In genomic region chr11:1085440-1086170, GRCh38 we compare ENCODE assay signal across 18 cellular contexts. TPM values are rescaled to one million over a fixed set of nuclear protein-coding genes. Genes with fewer than 3 reads are reported as not detected.
"Had no signal": no experiment of that assay in that cellular context is flagged by ENCODE, and none has a peak within 500 bp of the region (broad histone marks: within the 10 kb centered on the region; RNA-seq: fewer than 3 reads in every experiment).

No MANE protein-coding gene starts in this region.

- H3K9me3 Mint-ChIP-seq: activated CD4-positive, alpha-beta T cell treated with anti-CD3 and anti-CD28 coated beads, Interleukin-2, amount 10 ng/mL, durations not matched to agents 24 days and 14 days; activated naive CD4-positive, alpha-beta T cell treated with anti-CD3 and anti-CD28 coated beads, Interleukin-2, amount 50 U/mL, for 24 hours; activated T-helper 17 cell treated with anti-CD3 and anti-CD28 coated beads, Interleukin-2, amount 50 U/mL, for 72 hours; nephron progenitor cell had no signal

- H3K27ac Mint-ChIP-seq: activated CD4-positive, alpha-beta T cell treated with anti-CD3 and anti-CD28 coated beads, Interleukin-2, amount 10 ng/mL, durations not matched to agents 24 days and 14 days; activated naive CD4-positive, alpha-beta T cell treated with anti-CD3 and anti-CD28 coated beads, Interleukin-2, amount 50 U/mL, for 24 hours; activated T-helper 17 cell treated with anti-CD3 and anti-CD28 coated beads, Interleukin-2, amount 50 U/mL, for 72 hours; nephron progenitor cell had no signal

- H3K4me3 ChIP-seq: tibial artery, vagina had no signal

- H3K4me1 ChIP-seq: tibial artery, vagina had no signal

- H3K36me3 ChIP-seq: brain microvascular endothelial cell, tibial artery, vagina had no signal

- DNase-seq: activated CD4-positive, alpha-beta T cell treated with anti-CD3 and anti-CD28 coated beads, Interleukin-2, amount 10 ng/mL, durations not matched to agents 24 days and 14 days; activated T-cell treated with anti-CD3 and anti-CD28 coated beads for 4 hours; amygdala; brain microvascular endothelial cell; cerebellar nuclear complex; hippocampal formation; kidney glomerular epithelial cell; nephron progenitor cell; retina; small intestine; SW 1271 had no signal

- H3K27ac ChIP-seq: brain microvascular endothelial cell, tibial artery, vagina, VCaP had no signal

- H3K36me3 Mint-ChIP-seq: activated naive CD4-positive, alpha-beta T cell treated with anti-CD3 and anti-CD28 coated beads, Interleukin-2, amount 50 U/mL, for 24 hours had no signal

- H3K4me1 Mint-ChIP-seq: activated CD4-positive, alpha-beta T cell treated with anti-CD3 and anti-CD28 coated beads, Interleukin-2, amount 10 ng/mL, durations not matched to agents 24 days and 14 days; activated naive CD4-positive, alpha-beta T cell treated with anti-CD3 and anti-CD28 coated beads, Interleukin-2, amount 50 U/mL, for 24 hours; activated T-helper 17 cell treated with anti-CD3 and anti-CD28 coated beads, Interleukin-2, amount 50 U/mL, for 72 hours; nephron progenitor cell had no signal

- ATAC-seq: activated T-helper 17 cell treated with anti-CD3 and anti-CD28 coated beads, Interleukin-2, amount 50 U/mL, for 72 hours had no signal

- H3K9me3 ChIP-seq: tibial artery, vagina had no signal

- H3K27me3 ChIP-seq: brain microvascular endothelial cell, vagina had no signal

- H3K27me3 Mint-ChIP-seq: activated CD4-positive, alpha-beta T cell treated with anti-CD3 and anti-CD28 coated beads, Interleukin-2, amount 10 ng/mL, durations not matched to agents 24 days and 14 days; activated naive CD4-positive, alpha-beta T cell treated with anti-CD3 and anti-CD28 coated beads, Interleukin-2, amount 50 U/mL, for 24 hours; activated T-helper 17 cell treated with anti-CD3 and anti-CD28 coated beads, Interleukin-2, amount 50 U/mL, for 72 hours had no signal

- H3K4me3 Mint-ChIP-seq: activated CD4-positive, alpha-beta T cell treated with anti-CD3 and anti-CD28 coated beads, Interleukin-2, amount 10 ng/mL, durations not matched to agents 24 days and 14 days; activated naive CD4-positive, alpha-beta T cell treated with anti-CD3 and anti-CD28 coated beads, Interleukin-2, amount 50 U/mL, for 24 hours; activated T-helper 17 cell treated with anti-CD3 and anti-CD28 coated beads, Interleukin-2, amount 50 U/mL, for 72 hours; nephron progenitor cell had no signal

RNA-seq across cellular contexts. Expression of gene MUC2, which starts 10.9 kb away (rescaled TPM):
- total RNA-seq: activated CD4-positive, alpha-beta T cell treated with anti-CD3 and anti-CD28 coated beads, Interleukin-2, amount 10 ng/mL, durations not matched to agents 24 days and 14 days; activated T-helper 17 cell treated with anti-CD3 and anti-CD28 coated beads, Interleukin-2, amount 50 U/mL, for 72 hours; dermis microvascular lymphatic vessel endothelial cell; osteocyte; vagina had no signal

RNA-seq across cellular contexts. Expression of gene MUC6, which starts 49.1 kb away (rescaled TPM):
- total RNA-seq: activated CD4-positive, alpha-beta T cell treated with anti-CD3 and anti-CD28 coated beads, Interleukin-2, amount 10 ng/mL, durations not matched to agents 24 days and 14 days; activated T-helper 17 cell treated with anti-CD3 and anti-CD28 coated beads, Interleukin-2, amount 50 U/mL, for 72 hours; dermis microvascular lymphatic vessel endothelial cell; osteocyte; vagina had no signal
